ENCODE assay signal across 17 cellular contexts in genomic region chr11:33515347-33515746, GRCh38.
A peak's percentile ranks its signal among the peaks of the same experiment; 100 is the strongest.
DNase-seq lines count a peak whose midpoint lies in the region; ATAC-seq, FAIRE-seq and TF ChIP-seq lines count a peak whose summit lies in the region.
"Had no signal": no experiment of that assay in that cellular context is flagged by ENCODE, and none has a peak within 500 bp of the region (broad histone marks: within the 10 kb centered on the region; RNA-seq: fewer than 3 reads in every experiment).

No MANE protein-coding gene starts in this region.

- in situ Hi-C loops in SK-MEL-5 (cut with HindIII; ENCODE audit: low pct_unique_long_range_greater_than_20kb, low sequenced_read_pairs) (no loop called here), KBM-7 (cut with MboI; ENCODE audit: low pct_unique_long_range_greater_than_20kb, low sequenced_read_pairs) (no loop called here)

- no peaks in the 10 kb centered on the region for H3K36me3 Mint-ChIP-seq in activated CD4-positive, alpha-beta T cell treated with anti-CD3 and anti-CD28 coated beads, Interleukin-2, amount 10 ng/mL, durations not matched to agents 24 days and 14 days (ENCODE audit: low read depth)
- H3K36me3 Mint-ChIP-seq in memory B cell = no peaks in the 10 kb centered on the region

- no peak for TF ChIP-seq POLR2A in GM12891 (IDR thresholded peaks at IDR 0.05; ENCODE audit: low read depth, low read length)

- ATAC-seq in memory B cell (ENCODE audit: low read depth) = peak; percentile 21
- ATAC-seq: body of pancreas had no signal

- H3K27me3 Mint-ChIP-seq in activated CD4-positive, alpha-beta T cell treated with anti-CD3 and anti-CD28 coated beads, Interleukin-2, amount 10 ng/mL, durations not matched to agents 24 days and 14 days = peaks cover 10% of the 10 kb centered on the region
- peaks cover 6% of the 10 kb centered on the region for H3K27me3 Mint-ChIP-seq in memory B cell

- peak; percentile 2 to 21 for DNase-seq in activated CD4-positive, alpha-beta T cell treated with anti-CD3 and anti-CD28 coated beads, Interleukin-2, amount 50 U/mL, for 48 hours
- no peak for DNase-seq in activated CD4-positive, alpha-beta T cell treated with anti-CD3 and anti-CD28 coated beads, Interleukin-2, amount 10 ng/mL, durations not matched to agents 24 days and 14 days
- DNase-seq in GM12891 (ENCODE audit: insufficient read length, low spot score) (no peak), SK-MEL-5 (ENCODE audit: low read depth, low spot score) (peak; percentile 33), memory B cell (ENCODE audit: low spot score in 2 of 2) (no peak), KBM-7 (no peak)
- no peak for DNase-seq in stimulated activated CD8-positive, alpha-beta memory T cell treated with anti-CD3 and anti-CD28 coated beads, Interleukin-4, amount 100 ng/mL, for 48 hours
- no peak for DNase-seq in activated naive CD4-positive, alpha-beta T cell treated with anti-CD3 and anti-CD28 coated beads, Interleukin-2, amount 50 U/mL, for 16 hours
- DNase-seq: activated effector memory CD4-positive, alpha-beta T cell treated with anti-CD3 and anti-CD28 coated beads, Interleukin-2, amount 50 U/mL, for 16 hours; COR-L47; effector CD8-positive, alpha-beta T cell; NCI-H2081 treated with DMSO at 0.1 percent for 48 hours; sigmoid colon; stimulated activated naive CD4-positive, alpha-beta T cell treated with Interleukin-2 at 50 U/mL for 16 hours had no signal

- no peak overlapping the region for H3K4me3 Mint-ChIP-seq in activated CD4-positive, alpha-beta T cell treated with anti-CD3 and anti-CD28 coated beads, Interleukin-2, amount 10 ng/mL, durations not matched to agents 24 days and 14 days
- no peak overlapping the region for H3K4me3 Mint-ChIP-seq in memory B cell
- H3K4me3 Mint-ChIP-seq: T-helper 2 cell treated with Interferon-gamma antibody and Interleukin-4, amounts not matched to agents 5 μg/mL and 100 μg/mL, for 36 hours had no signal

- H3K27ac Mint-ChIP-seq in activated CD4-positive, alpha-beta T cell treated with anti-CD3 and anti-CD28 coated beads, Interleukin-2, amount 10 ng/mL, durations not matched to agents 24 days and 14 days = no peak overlapping the region
- H3K27ac Mint-ChIP-seq in memory B cell = no peak overlapping the region
- H3K27ac Mint-ChIP-seq: T-helper 2 cell treated with Interferon-gamma antibody and Interleukin-4, amounts not matched to agents 5 μg/mL and 100 μg/mL, for 36 hours had no signal

- intact Hi-C loops in activated CD4-positive, alpha-beta T cell treated with anti-CD3 and anti-CD28 coated beads, Interleukin-2, amount 10 ng/mL, durations not matched to agents 24 days and 14 days (cut with micrococcal nuclease) = no loop called here

- peak; percentile 76 for FAIRE-seq in GM12891 (lab: Jason Lieb, UNC)
- FAIRE-seq: A204.1 had no signal

- no peaks in the 10 kb centered on the region for H3K9me3 Mint-ChIP-seq in activated CD4-positive, alpha-beta T cell treated with anti-CD3 and anti-CD28 coated beads, Interleukin-2, amount 10 ng/mL, durations not matched to agents 24 days and 14 days
- H3K9me3 Mint-ChIP-seq in memory B cell = no peaks in the 10 kb centered on the region
- H3K9me3 Mint-ChIP-seq: T-helper 2 cell treated with Interferon-gamma antibody and Interleukin-4, amounts not matched to agents 5 μg/mL and 100 μg/mL, for 36 hours had no signal

- H3K4me1 Mint-ChIP-seq in activated CD4-positive, alpha-beta T cell treated with anti-CD3 and anti-CD28 coated beads, Interleukin-2, amount 10 ng/mL, durations not matched to agents 24 days and 14 days = peaks cover 2% of the 10 kb centered on the region
- H3K4me1 Mint-ChIP-seq in memory B cell = peaks cover 7% of the 10 kb centered on the region

TF ChIP-seq in GM12891, 5 proteins besides CTCF, POLR2A, EP300 and RAD21:
- TF ChIP-seq SPI1 (IDR thresholded peaks at IDR 0.05; ENCODE audit: low read depth, low read length) (peak; percentile 34; the same call in 1 of the 2 replicates), POLR2AphosphoS5 (IDR thresholded peaks at IDR 0.05; ENCODE audit: low read depth, low read length) (no peak)

Comparison
In these comparisons a context has a peak if more than half of its experiments do, and no peak if none do; other contexts are left out.
1. DNase-seq: peak in activated CD4-positive, alpha-beta T cell treated with anti-CD3 and anti-CD28 coated beads, Interleukin-2, amount 50 U/mL, for 48 hours (2 of 2) and SK-MEL-5 (single experiment); none in activated CD4-positive, alpha-beta T cell treated with anti-CD3 and anti-CD28 coated beads, Interleukin-2, amount 10 ng/mL, durations not matched to agents 24 days and 14 days (single experiment), GM12891 (single experiment), memory B cell (0 of 2), stimulated activated CD8-positive, alpha-beta memory T cell treated with anti-CD3 and anti-CD28 coated beads, Interleukin-4, amount 100 ng/mL, for 48 hours (single experiment), KBM-7 (single experiment) and activated naive CD4-positive, alpha-beta T cell treated with anti-CD3 and anti-CD28 coated beads, Interleukin-2, amount 50 U/mL, for 16 hours (single experiment).